8 cellular contexts compared by ENCODE assay signal in genomic region chr1:234969630-234970370, GRCh38.
DNase-seq lines count a peak whose midpoint lies in the region; ATAC-seq and TF ChIP-seq lines count a peak whose summit lies in the region.

No MANE protein-coding gene starts in this region.

- intact Hi-C loops in activated CD4-positive, alpha-beta memory T cell treated with anti-CD3 and anti-CD28 coated beads for 36 hours (cut with micrococcal nuclease) = loop anchor here (2.0 to 10.0 kb wide), 4 partner anchors 19 to 565 kb away; partner anchors contain the start of gene IRF2BP2
- intact Hi-C loops in posterior cingulate gyrus (cut with DNase I) = loop anchor here (10.0 kb wide), 3 partner anchors 105 to 475 kb away; no protein-coding TSS in a partner anchor

- CTCF ChIA-PET in activated CD4-positive, alpha-beta memory T cell treated with anti-CD3 and anti-CD28 coated beads for 36 hours (lab: Charles Lee) = interaction anchor here (1.3 kb wide), 1 partner anchor 42 kb away, joined by 4 read pairs; no protein-coding TSS in a partner anchor

- peaks cover 61% of the 10 kb centered on the region for H3K4me1 Mint-ChIP-seq in activated CD4-positive, alpha-beta memory T cell treated with anti-CD3 and anti-CD28 coated beads for 36 hours (ENCODE audit: low read depth)
- H3K4me1 Mint-ChIP-seq in glutamatergic neuron (ENCODE audit: low read depth, unreplicated experiment) = peaks cover 18% of the 10 kb centered on the region

- H3K27me3 ChIP-seq in HUES48 (ENCODE audit: control insufficient read depth, insufficient read depth, low read length) = peaks cover 8% of the 10 kb centered on the region; the same call in 1 of the 2 replicates

- no peaks in the 10 kb centered on the region for H3K27me3 Mint-ChIP-seq in activated CD4-positive, alpha-beta memory T cell treated with anti-CD3 and anti-CD28 coated beads for 36 hours
- peaks cover 4% of the 10 kb centered on the region for H3K27me3 Mint-ChIP-seq in glutamatergic neuron (ENCODE audit: unreplicated experiment)

- no peak for DNase-seq in AG09309 (ENCODE audit: low read depth)
- DNase-seq in activated CD4-positive, alpha-beta memory T cell treated with anti-CD3 and anti-CD28 coated beads for 36 hours = peak; percentile 49
- peak; percentile 76 for DNase-seq in glutamatergic neuron
- peak; percentile 54 to 96 (median 76) for DNase-seq in posterior cingulate gyrus
- no peak for DNase-seq in HuH-7 (ENCODE audit: low spot score)

- ATAC-seq in GM18861 (IDR thresholded peaks at IDR 0.05; ENCODE audit: unreplicated experiment) (no peak), GM19467 (IDR thresholded peaks at IDR 0.05; ENCODE audit: unreplicated experiment) (no peak)

- H3K4me3 Mint-ChIP-seq in activated CD4-positive, alpha-beta memory T cell treated with anti-CD3 and anti-CD28 coated beads for 36 hours = no peak overlapping the region
- no peak overlapping the region for H3K4me3 Mint-ChIP-seq in glutamatergic neuron (ENCODE audit: unreplicated experiment)

- H3K27ac ChIP-seq in HUES48 (ENCODE audit: low read depth, low read length) = peak overlapping the region; percentile 84

- H3K4me3 ChIP-seq in AG09309 (ENCODE audit: control insufficient read depth, low read depth, low read length) = peak overlapping the region; percentile 31
- peak overlapping the region; percentile 28; the same call in 1 of the 2 replicates for H3K4me3 ChIP-seq in HUES48 (ENCODE audit: low read depth, low read length)

- no peaks in the 10 kb centered on the region for H3K36me3 ChIP-seq in HUES48 (ENCODE audit: control insufficient read depth, insufficient read depth, low read length)

- no peaks in the 10 kb centered on the region for H3K9me3 Mint-ChIP-seq in activated CD4-positive, alpha-beta memory T cell treated with anti-CD3 and anti-CD28 coated beads for 36 hours
- H3K9me3 Mint-ChIP-seq in glutamatergic neuron (ENCODE audit: unreplicated experiment) = peaks cover 1% of the 10 kb centered on the region

- no peak overlapping the region for H3K9ac ChIP-seq in HUES48 (ENCODE audit: low read depth, low read length)

- peaks cover 12% of the 10 kb centered on the region for H3K36me3 Mint-ChIP-seq in activated CD4-positive, alpha-beta memory T cell treated with anti-CD3 and anti-CD28 coated beads for 36 hours
- H3K36me3 Mint-ChIP-seq in glutamatergic neuron (ENCODE audit: unreplicated experiment) = no peaks in the 10 kb centered on the region

- no peaks in the 10 kb centered on the region for H3K9me3 ChIP-seq in HUES48 (ENCODE audit: control insufficient read depth, insufficient read depth, low read length)

- H3K4me1 ChIP-seq in HUES48 (ENCODE audit: control insufficient read depth, insufficient read depth, low read length) = peaks cover 35% of the 10 kb centered on the region

- peak overlapping the region; percentile 83 for H3K27ac Mint-ChIP-seq in activated CD4-positive, alpha-beta memory T cell treated with anti-CD3 and anti-CD28 coated beads for 36 hours
- H3K27ac Mint-ChIP-seq in glutamatergic neuron (ENCODE audit: unreplicated experiment) = no peak overlapping the region

- TF ChIP-seq CTCF in AG09309 (IDR thresholded peaks at IDR 0.05; ENCODE audit: control insufficient read depth, insufficient read depth, low read depth, low read length, missing control alignments) = no peak
- no peak for TF ChIP-seq CTCF in glutamatergic neuron (IDR thresholded peaks at IDR 0.05; ENCODE audit: partially characterized antibody, unreplicated experiment)

- POLR2A ChIA-PET in activated CD4-positive, alpha-beta memory T cell treated with anti-CD3 and anti-CD28 coated beads for 36 hours (lab: Charles Lee) = interaction anchor here (0.8 to 3.3 kb wide), 9 partner anchors 9 to 365 kb away, joined by 3 to 25 read pairs (median 5); no protein-coding TSS in a partner anchor

Comparison
In these comparisons a context has a peak if more than half of its experiments do, and no peak if none do; other contexts are left out.
1. DNase-seq: peak in activated CD4-positive, alpha-beta memory T cell treated with anti-CD3 and anti-CD28 coated beads for 36 hours (single experiment), glutamatergic neuron (single experiment) and posterior cingulate gyrus (10 of 10); none in AG09309 (single experiment) and HuH-7 (single experiment).